9 cellular contexts compared by ENCODE assay signal in the genomic region with DNA sequence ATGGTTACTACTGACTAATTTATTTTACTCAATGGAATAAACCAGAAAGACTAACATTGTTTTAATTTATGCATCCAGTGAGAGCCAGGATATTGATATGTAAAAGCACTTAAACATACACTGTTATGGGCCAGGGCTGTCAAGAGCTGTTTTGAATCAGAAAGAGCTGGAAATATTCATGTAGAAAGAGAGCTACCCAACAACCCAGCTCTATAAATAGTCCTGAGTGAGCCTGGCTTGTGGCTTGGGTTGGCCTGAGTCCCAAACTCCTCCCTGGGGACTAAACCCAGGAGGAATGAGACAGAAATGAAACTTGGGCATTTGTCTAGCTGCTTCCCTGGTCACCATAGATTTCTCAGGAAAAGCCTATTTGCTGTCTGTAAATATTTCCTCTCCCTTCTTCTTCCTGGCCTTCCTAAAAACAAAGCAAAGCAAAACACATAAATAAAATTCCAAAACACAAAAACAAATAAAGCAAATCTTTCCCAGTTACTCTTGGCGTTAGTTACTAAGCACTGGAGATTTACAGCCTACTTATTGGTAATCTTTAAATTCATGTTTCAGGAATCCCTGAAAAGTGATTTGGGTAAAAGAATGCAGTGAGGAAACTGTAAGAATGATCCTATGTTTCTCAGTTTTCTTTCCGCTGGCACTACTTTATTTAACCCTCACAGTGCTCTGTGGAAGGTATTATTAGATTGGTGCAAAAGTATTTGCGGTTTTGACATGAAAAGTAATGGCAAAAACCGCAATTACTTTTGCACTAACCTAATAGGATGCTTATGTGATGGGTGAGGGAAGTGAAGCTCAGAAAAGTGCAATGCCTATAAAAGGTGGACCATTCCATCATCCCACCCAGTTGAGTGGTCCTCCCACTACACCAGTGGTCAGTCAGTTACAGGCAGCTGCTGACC.
DNase-seq lines count a peak whose midpoint lies in the region; ATAC-seq and TF ChIP-seq lines count a peak whose summit lies in the region.
"Had no signal": no experiment of that assay in that cellular context is flagged by ENCODE, and none has a peak within 500 bp of the region (broad histone marks: within the 10 kb centered on the region; RNA-seq: fewer than 3 reads in every experiment).

No MANE protein-coding gene starts in this region.

- H3K4me1 Mint-ChIP-seq in MCF 10A (ENCODE audit: insufficient read depth, unreplicated experiment): peaks cover 12% of the 10 kb centered on the region

- WGBS in aorta, 2 donors: 10 to 12% methylated on average over 4 of the region's 4 CpGs

- no peak overlapping the region for H3K4me3 ChIP-seq in AG09309 (ENCODE audit: control insufficient read depth, low read depth, low read length)
- H3K4me3 ChIP-seq in aorta (ENCODE audit: low read length in 2 of 2): no peak overlapping the region
- H3K4me3 ChIP-seq: skin epidermis had no signal

- POLR2A ChIA-PET in MCF 10A (lab: Yijun Ruan, JAX): no interaction called here

- no peaks in the 10 kb centered on the region for H3K36me3 Mint-ChIP-seq in MCF 10A (ENCODE audit: insufficient read depth, unreplicated experiment)

- no peak overlapping the region for H3K4me3 Mint-ChIP-seq in MCF 10A (ENCODE audit: unreplicated experiment)

- ATAC-seq in aorta (ENCODE audit: low FRiP score) (peak; percentile 83), HG02885 (IDR thresholded peaks at IDR 0.05; ENCODE audit: poor library complexity, unreplicated experiment) (no peak), GM18868 (IDR thresholded peaks at IDR 0.05; ENCODE audit: unreplicated experiment) (no peak)

- CTCF ChIA-PET in MCF 10A (lab: Yijun Ruan, JAX): interaction anchor here (0.7 to 1.4 kb wide), 2 partner anchors 42 to 189 kb away, joined by 3 read pairs; no protein-coding TSS in a partner anchor

- H3K27ac ChIP-seq in layer of hippocampus (ENCODE audit: low read depth, low read length) (peak overlapping the region; percentile 60), aorta (ENCODE audit: low read depth in 1 of 2, low read length in 2 of 2) (peak overlapping the region in 1 of 2 donors; percentile 73)

- H3K27me3 Mint-ChIP-seq in MCF 10A (ENCODE audit: insufficient read depth, unreplicated experiment): no peaks in the 10 kb centered on the region

- DNase-seq in AG09309 (ENCODE audit: low read depth) (peak; percentile 73), NCI-H1092 treated with DMSO at 0.1 percent for 48 hours (lab: John Stamatoyannopoulos, UW) (peak; percentile 66), MCF 10A (ENCODE audit: unreplicated experiment) (peak; percentile 72), aorta (peak; percentile 90 to 95), SW 1271 (lab: John Stamatoyannopoulos, UW) (no peak)

- no peak overlapping the region for H3K27ac Mint-ChIP-seq in MCF 10A (ENCODE audit: low read depth, unreplicated experiment)

- TF ChIP-seq CTCF in AG09309 (IDR thresholded peaks at IDR 0.05; ENCODE audit: control insufficient read depth, insufficient read depth, low read depth, low read length, missing control alignments): no peak
- no peak for TF ChIP-seq CTCF in MCF 10A (IDR thresholded peaks at IDR 0.05; ENCODE audit: unreplicated experiment)

- intact Hi-C loops in MCF 10A (cut with micrococcal nuclease): no loop called here
- intact Hi-C loops in aorta (cut with DNase I): no loop called here

- H3K4me1 ChIP-seq in aorta (ENCODE audit: control insufficient read depth in 1 of 2, insufficient read depth in 2 of 2, low read length in 2 of 2): no peaks in the 10 kb centered on the region

- peaks cover 13% of the 10 kb centered on the region for H3K9me3 Mint-ChIP-seq in MCF 10A (ENCODE audit: unreplicated experiment)

- no peaks in the 10 kb centered on the region for H3K27me3 ChIP-seq in layer of hippocampus (ENCODE audit: control insufficient read depth, insufficient read depth, low read length)
- H3K27me3 ChIP-seq in aorta (ENCODE audit: control insufficient read depth in 1 of 2, insufficient read depth in 2 of 2, low read length in 1 of 2): no peaks in the 10 kb centered on the region

- H3K36me3 ChIP-seq in aorta (ENCODE audit: control insufficient read depth in 1 of 2, insufficient read depth in 2 of 2, low read length in 1 of 2): no peaks in the 10 kb centered on the region

- BruUV-seq in MCF 10A (replicated peaks; lab: Mats Ljungman, UMichigan): no TSS peak

- no peaks in the 10 kb centered on the region for H3K9me3 ChIP-seq in aorta (ENCODE audit: control insufficient read depth, low read length)

Comparison
In these comparisons a context has a peak if more than half of its experiments do, and no peak if none do; other contexts are left out.
1. DNase-seq: peak in AG09309 (single experiment), NCI-H1092 treated with DMSO at 0.1 percent for 48 hours (single experiment), MCF 10A (single experiment) and aorta (2 of 2); none in SW 1271 (0 of 2).